1 cellular context compared by ENCODE assay signal in the genomic region with DNA sequence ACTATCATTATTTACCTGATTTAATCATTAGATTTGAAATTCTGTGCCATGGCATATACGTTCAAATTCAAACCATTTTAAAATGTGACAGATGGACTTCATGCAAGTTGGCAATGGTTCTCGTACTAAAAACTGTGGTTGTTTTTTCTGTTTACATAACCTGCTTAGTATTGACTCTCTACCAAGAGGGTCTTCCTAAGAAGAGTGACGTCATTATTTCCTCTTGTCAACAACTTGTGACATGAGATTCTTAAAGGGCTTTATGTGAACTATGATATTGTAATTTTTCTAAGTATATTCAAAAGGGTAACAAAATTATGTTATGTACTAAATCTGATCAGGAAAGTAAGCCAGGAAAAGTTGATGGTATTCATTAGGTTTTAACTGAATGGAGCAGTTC.
TF ChIP-seq lines count a peak whose summit lies in the region.

No MANE protein-coding gene starts in this region.

TF ChIP-seq in GM12878, 131 proteins besides CTCF, POLR2A, EP300 and RAD21:
- TF ChIP-seq, protein P1, sequence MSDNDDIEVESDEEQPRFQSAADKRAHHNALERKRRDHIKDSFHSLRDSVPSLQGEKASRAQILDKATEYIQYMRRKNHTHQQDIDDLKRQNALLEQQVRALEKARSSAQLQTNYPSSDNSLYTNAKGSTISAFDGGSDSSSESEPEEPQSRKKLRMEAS (IDR thresholded peaks at IDR 0.05; ENCODE audit: low read depth, low read length) = no peak
- TF ChIP-seq, protein P2, sequence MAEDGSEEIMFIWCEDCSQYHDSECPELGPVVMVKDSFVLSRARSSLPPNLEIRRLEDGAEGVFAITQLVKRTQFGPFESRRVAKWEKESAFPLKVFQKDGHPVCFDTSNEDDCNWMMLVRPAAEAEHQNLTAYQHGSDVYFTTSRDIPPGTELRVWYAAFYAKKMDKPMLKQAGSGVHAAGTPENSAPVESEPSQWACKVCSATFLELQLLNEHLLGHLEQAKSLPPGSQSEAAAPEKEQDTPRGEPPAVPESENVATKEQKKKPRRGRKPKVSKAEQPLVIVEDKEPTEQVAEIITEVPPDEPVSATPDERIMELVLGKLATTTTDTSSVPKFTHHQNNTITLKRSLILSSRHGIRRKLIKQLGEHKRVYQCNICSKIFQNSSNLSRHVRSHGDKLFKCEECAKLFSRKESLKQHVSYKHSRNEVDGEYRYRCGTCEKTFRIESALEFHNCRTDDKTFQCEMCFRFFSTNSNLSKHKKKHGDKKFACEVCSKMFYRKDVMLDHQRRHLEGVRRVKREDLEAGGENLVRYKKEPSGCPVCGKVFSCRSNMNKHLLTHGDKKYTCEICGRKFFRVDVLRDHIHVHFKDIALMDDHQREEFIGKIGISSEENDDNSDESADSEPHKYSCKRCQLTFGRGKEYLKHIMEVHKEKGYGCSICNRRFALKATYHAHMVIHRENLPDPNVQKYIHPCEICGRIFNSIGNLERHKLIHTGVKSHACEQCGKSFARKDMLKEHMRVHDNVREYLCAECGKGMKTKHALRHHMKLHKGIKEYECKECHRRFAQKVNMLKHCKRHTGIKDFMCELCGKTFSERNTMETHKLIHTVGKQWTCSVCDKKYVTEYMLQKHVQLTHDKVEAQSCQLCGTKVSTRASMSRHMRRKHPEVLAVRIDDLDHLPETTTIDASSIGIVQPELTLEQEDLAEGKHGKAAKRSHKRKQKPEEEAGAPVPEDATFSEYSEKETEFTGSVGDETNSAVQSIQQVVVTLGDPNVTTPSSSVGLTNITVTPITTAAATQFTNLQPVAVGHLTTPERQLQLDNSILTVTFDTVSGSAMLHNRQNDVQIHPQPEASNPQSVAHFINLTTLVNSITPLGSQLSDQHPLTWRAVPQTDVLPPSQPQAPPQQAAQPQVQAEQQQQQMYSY (CRISPR knock-in tag; IDR thresholded peaks at IDR 0.05) = 0 out of 2 replicates have a peak, but pooled peaks have one; percentile 63
- TF ChIP-seq KLF5 (IDR thresholded peaks at IDR 0.05; ENCODE audit: partially characterized antibody) = no peak
- no peak for TF ChIP-seq ESRRA (IDR thresholded peaks at IDR 0.05; ENCODE audit: low read length)
- peak; percentile 52; the same call in 1 of the 2 replicates for TF ChIP-seq JUND (IDR thresholded peaks at IDR 0.05; ENCODE audit: low read depth, low read length)
- TF ChIP-seq POU2F2 (IDR thresholded peaks at IDR 0.05; ENCODE audit: borderline replicate concordance, low read depth, low read length) = no peak
- TF ChIP-seq, protein P3, sequence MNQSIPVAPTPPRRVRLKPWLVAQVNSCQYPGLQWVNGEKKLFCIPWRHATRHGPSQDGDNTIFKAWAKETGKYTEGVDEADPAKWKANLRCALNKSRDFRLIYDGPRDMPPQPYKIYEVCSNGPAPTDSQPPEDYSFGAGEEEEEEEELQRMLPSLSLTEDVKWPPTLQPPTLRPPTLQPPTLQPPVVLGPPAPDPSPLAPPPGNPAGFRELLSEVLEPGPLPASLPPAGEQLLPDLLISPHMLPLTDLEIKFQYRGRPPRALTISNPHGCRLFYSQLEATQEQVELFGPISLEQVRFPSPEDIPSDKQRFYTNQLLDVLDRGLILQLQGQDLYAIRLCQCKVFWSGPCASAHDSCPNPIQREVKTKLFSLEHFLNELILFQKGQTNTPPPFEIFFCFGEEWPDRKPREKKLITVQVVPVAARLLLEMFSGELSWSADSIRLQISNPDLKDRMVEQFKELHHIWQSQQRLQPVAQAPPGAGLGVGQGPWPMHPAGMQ (IDR thresholded peaks at IDR 0.05; ENCODE audit: borderline replicate concordance) = no peak
- peak; percentile 97 for TF ChIP-seq ATF7 (IDR thresholded peaks at IDR 0.05; ENCODE audit: low read depth)
- TF ChIP-seq NRF1 (conservative IDR thresholded peaks at IDR 0.05; ENCODE audit: low read depth, low read length) = no peak
- no peak for TF ChIP-seq ETV6 (conservative IDR thresholded peaks at IDR 0.05 in 1 of 2, IDR thresholded peaks at IDR 0.05 in 1 of 2; ENCODE audit: borderline replicate concordance in 1 of 2, low read depth in 1 of 2)
